Comparison of ENCODE assay signal across 11 cellular contexts in genomic region chr16:1980026-1980769, GRCh38. TPM values are rescaled to one million over a fixed set of nuclear protein-coding genes. Genes with fewer than 3 reads are reported as not detected.
A peak's percentile ranks its signal among the peaks of the same experiment; 100 is the strongest.
DNase-seq lines count a peak whose midpoint lies in the region; ATAC-seq, FAIRE-seq and TF ChIP-seq lines count a peak whose summit lies in the region.
"Had no signal": no experiment of that assay in that cellular context is flagged by ENCODE, and none has a peak within 500 bp of the region (broad histone marks: within the 10 kb centered on the region; RNA-seq: fewer than 3 reads in every experiment).

No MANE protein-coding gene starts in this region.

- CTCF ChIA-PET in endothelial cell of umbilical vein (lab: Charles Lee) = interaction anchor here (5.0 kb wide), 1 partner anchor 161 kb away, joined by 21 read pairs; no protein-coding TSS in a partner anchor

- no peak for FAIRE-seq in endothelial cell of umbilical vein (lab: Jason Lieb, UNC)
- no peak for FAIRE-seq in small intestine (lab: Jason Lieb, UNC)

- POLR2A ChIA-PET in endothelial cell of umbilical vein (lab: Charles Lee) = interaction anchor here (0.6 kb wide), 1 partner anchor 175 kb away, joined by 4 read pairs; the partner anchor contains the start of gene TRAF7

- no peaks in the 10 kb centered on the region for H3K9me3 ChIP-seq in endothelial cell of umbilical vein (replicated peaks; ENCODE audit: control insufficient read depth, insufficient read depth, low read length)
- H3K9me3 ChIP-seq in small intestine (ENCODE audit: control insufficient read depth, low read depth) = no peaks in the 10 kb centered on the region

- H3K36me3 Mint-ChIP-seq in activated CD4-positive, alpha-beta T cell treated with anti-CD3 and anti-CD28 coated beads, Interleukin-2, amount 10 ng/mL, durations not matched to agents 24 days and 14 days (ENCODE audit: low read depth) = peaks cover 20% of the 10 kb centered on the region

- H3K9me1 ChIP-seq in endothelial cell of umbilical vein (replicated peaks; ENCODE audit: control insufficient read depth, extremely low read depth, insufficient read depth, low read length) = no peaks in the 10 kb centered on the region

- H3K79me2 ChIP-seq in endothelial cell of umbilical vein (ENCODE audit: control insufficient read depth, insufficient read depth, low read length) = peaks cover 3% of the 10 kb centered on the region

- H3K27ac ChIP-seq in endothelial cell of umbilical vein (ENCODE audit: insufficient read depth, low read depth, low read length) = no peak overlapping the region
- peak overlapping the region; percentile 80 to 86 for H3K27ac ChIP-seq in small intestine (ENCODE audit: low read depth in 1 of 2, low read length in 1 of 2)

- 3 to 8% (median 5%) methylated on average over 47 to 53 of the region's 53 CpGs for WGBS in small intestine, 3 donors

- H3K4me1 Mint-ChIP-seq in activated CD4-positive, alpha-beta T cell treated with anti-CD3 and anti-CD28 coated beads, Interleukin-2, amount 10 ng/mL, durations not matched to agents 24 days and 14 days = peaks cover 5% of the 10 kb centered on the region

- H3K4me2 ChIP-seq in endothelial cell of umbilical vein (ENCODE audit: insufficient read depth, low read length) = no peak overlapping the region

- peaks cover 35 to 41% of the 10 kb centered on the region in 2 experiments for H3K27me3 ChIP-seq in endothelial cell of umbilical vein (ENCODE audit: control insufficient read depth in 2 of 2, insufficient read depth in 2 of 2, low read length in 2 of 2)
- H3K27me3 ChIP-seq in small intestine (ENCODE audit: control insufficient read depth in 2 of 2, insufficient read depth in 2 of 2, low read length in 2 of 2) = peaks cover 0 to 5% of the 10 kb centered on the region in 2 donors

- no peak overlapping the region for H3K9ac ChIP-seq in endothelial cell of umbilical vein (replicated peaks; ENCODE audit: extremely low read depth, insufficient read depth, low read length)

- ATAC-seq in HG02884 (IDR thresholded peaks at IDR 0.05; ENCODE audit: unreplicated experiment) = no peak
- ATAC-seq: sciatic nerve had no signal

- dilution Hi-C loops in endothelial cell of umbilical vein (cut with MboI; ENCODE audit: extremely low pct_ligation_motif_present, low sequenced_read_pairs) = no loop called here

- no peak overlapping the region for H3K27ac Mint-ChIP-seq in activated CD4-positive, alpha-beta T cell treated with anti-CD3 and anti-CD28 coated beads, Interleukin-2, amount 10 ng/mL, durations not matched to agents 24 days and 14 days

- TF ChIP-seq POLR2A in endothelial cell of umbilical vein (IDR thresholded peaks at IDR 0.05; ENCODE audit: low read depth, low read length) = no peak

- no peak overlapping the region for H3K4me3 Mint-ChIP-seq in activated CD4-positive, alpha-beta T cell treated with anti-CD3 and anti-CD28 coated beads, Interleukin-2, amount 10 ng/mL, durations not matched to agents 24 days and 14 days

- DNase-seq in activated CD4-positive, alpha-beta T cell treated with anti-CD3 and anti-CD28 coated beads, Interleukin-2, amount 10 ng/mL, durations not matched to agents 24 days and 14 days = peak; percentile 58
- DNase-seq in activated CD4-positive, alpha-beta T cell treated with anti-CD3 and anti-CD28 coated beads for 4 hours = no peak
- no peak for DNase-seq in endothelial cell of umbilical vein (ENCODE audit: low read depth, low spot score)
- peak; percentile 54 for DNase-seq in small intestine
- no peak for DNase-seq in RKO (ENCODE audit: low spot score)
- DNase-seq: aorta, KBM-7, NCI-H446 had no signal

- no peaks in the 10 kb centered on the region for H4K20me1 ChIP-seq in endothelial cell of umbilical vein (replicated peaks; ENCODE audit: control insufficient read depth, extremely low read depth, insufficient read depth, low read length)

- H3K4me1 ChIP-seq in endothelial cell of umbilical vein (ENCODE audit: control insufficient read depth, extremely low read depth, insufficient read depth, low read length) (peaks cover 13% of the 10 kb centered on the region), small intestine (ENCODE audit: control insufficient read depth in 2 of 2, insufficient read depth in 1 of 2, low read depth in 1 of 2, low read length in 1 of 2) (peaks cover 0 to 5% of the 10 kb centered on the region in 2 donors)

- H3K4me3 ChIP-seq in endothelial cell of umbilical vein (replicated peaks in 1 of 3; ENCODE audit: insufficient read depth in 1 of 3, low read depth in 1 of 3, low read length in 3 of 3) = no peak overlapping the region
- H3K4me3 ChIP-seq in small intestine (ENCODE audit: low read depth in 1 of 2, low read length in 2 of 2) = peak overlapping the region; percentile 6 to 9

- H2AFZ ChIP-seq in endothelial cell of umbilical vein (ENCODE audit: low read depth, low read length) = no peak overlapping the region

- no TSS peak for BruUV-seq in endothelial cell of umbilical vein (replicated peaks; lab: Mats Ljungman, UMichigan)

- TF ChIP-seq CTCF in endothelial cell of umbilical vein (IDR thresholded peaks at IDR 0.05; ENCODE audit: extremely low read depth in 1 of 2, insufficient read depth in 1 of 2, low read depth in 1 of 2, low read length in 2 of 2) = no peak

- H3K36me3 ChIP-seq in endothelial cell of umbilical vein (ENCODE audit: control insufficient read depth in 2 of 2, extremely low read depth in 1 of 2, insufficient read depth in 2 of 2, low read length in 2 of 2) = peaks cover 7 to 29% of the 10 kb centered on the region in 2 experiments
- no peaks in the 10 kb centered on the region for H3K36me3 ChIP-seq in small intestine (ENCODE audit: control insufficient read depth in 2 of 2, insufficient read depth in 2 of 2, low read length in 2 of 2)

- no peaks in the 10 kb centered on the region for H3K9me3 Mint-ChIP-seq in activated CD4-positive, alpha-beta T cell treated with anti-CD3 and anti-CD28 coated beads, Interleukin-2, amount 10 ng/mL, durations not matched to agents 24 days and 14 days

- H3K27me3 Mint-ChIP-seq in activated CD4-positive, alpha-beta T cell treated with anti-CD3 and anti-CD28 coated beads, Interleukin-2, amount 10 ng/mL, durations not matched to agents 24 days and 14 days = peaks cover 23% of the 10 kb centered on the region

- intact Hi-C loops in activated CD4-positive, alpha-beta T cell treated with anti-CD3 and anti-CD28 coated beads, Interleukin-2, amount 10 ng/mL, durations not matched to agents 24 days and 14 days (cut with micrococcal nuclease) = no loop called here
- intact Hi-C loops in endothelial cell of umbilical vein (cut with micrococcal nuclease) = no loop called here

RNA-seq across cellular contexts. Expression of gene NOXO1, which starts 1.1 kb away (rescaled TPM):
- total RNA-seq in activated CD4-positive, alpha-beta T cell treated with anti-CD3 and anti-CD28 coated beads, Interleukin-2, amount 10 ng/mL, durations not matched to agents 24 days and 14 days = 0.56 TPM in 1 of 2 replicates, not detected in the other
- total RNA-seq in endothelial cell of umbilical vein = 0.60 TPM in 1 of 2 replicates, not detected in the other
- polyA plus RNA-seq in endothelial cell of umbilical vein = 0.37 and 0.40 TPM in 2 replicates
- 0.17 TPM in 1 of 2 replicates, not detected in the other for polyA plus RNA-seq in endothelial cell of umbilical vein (2011; cell fraction: cytosol; rRNA removed)
- 1.7 and 2.0 TPM in 2 replicates for polyA plus RNA-seq in endothelial cell of umbilical vein (2011; cell fraction: nucleus; rRNA removed)
- polyA plus RNA-seq in endothelial cell of umbilical vein (2012) = 0.41 TPM in 1 of 2 replicates, not detected in the other
- 0.17 TPM in 1 of 2 replicates, not detected in the other for polyA minus RNA-seq in endothelial cell of umbilical vein
- polyA minus RNA-seq in endothelial cell of umbilical vein (2011; cell fraction: cytosol; rRNA and poly(A)+ RNA removed) = not detected
- not detected in 2 replicates for polyA minus RNA-seq in endothelial cell of umbilical vein (2011; cell fraction: nucleus; rRNA and poly(A)+ RNA removed)
- 10 to 100 TPM in 2 of 3 donors, 1 to 10 TPM in 1; 5.0 to 30.5 (median 16.5) TPM for polyA plus RNA-seq in small intestine
- total RNA-seq: aorta, sciatic nerve had no signal

RNA-seq across cellular contexts. Expression of gene GFER, which starts 3.8 kb away (rescaled TPM):
- total RNA-seq in activated CD4-positive, alpha-beta T cell treated with anti-CD3 and anti-CD28 coated beads, Interleukin-2, amount 10 ng/mL, durations not matched to agents 24 days and 14 days = 41.6 and 42.8 TPM in 2 replicates
- 29.9 and 30.5 TPM in 2 replicates for total RNA-seq in endothelial cell of umbilical vein
- polyA plus RNA-seq in endothelial cell of umbilical vein (13.7 and 26.0 TPM in 2 replicates), small intestine (100 to 1,000 TPM in 2 of 3 donors, 10 to 100 TPM in 1; 58.0 to 261 (median 131) TPM)
- polyA plus RNA-seq in endothelial cell of umbilical vein (2011; cell fraction: cytosol; rRNA removed) = 14.7 and 15.7 TPM in 2 replicates
- 9.8 and 11.5 TPM in 2 replicates for polyA plus RNA-seq in endothelial cell of umbilical vein (2011; cell fraction: nucleus; rRNA removed)
- 32.8 and 33.7 TPM in 2 replicates for polyA plus RNA-seq in endothelial cell of umbilical vein (2012)
- polyA minus RNA-seq in endothelial cell of umbilical vein = 6.6 and 10.7 TPM in 2 replicates
- polyA minus RNA-seq in endothelial cell of umbilical vein (2011; cell fraction: cytosol; rRNA and poly(A)+ RNA removed) = 25.2 TPM
- 4.5 and 7.2 TPM in 2 replicates for polyA minus RNA-seq in endothelial cell of umbilical vein (2011; cell fraction: nucleus; rRNA and poly(A)+ RNA removed)

RNA-seq across cellular contexts. Expression of gene TBL3, which starts 8.3 kb away (rescaled TPM):
- total RNA-seq in activated CD4-positive, alpha-beta T cell treated with anti-CD3 and anti-CD28 coated beads, Interleukin-2, amount 10 ng/mL, durations not matched to agents 24 days and 14 days = 81.4 and 87.5 TPM in 2 replicates
- total RNA-seq in endothelial cell of umbilical vein = 42.2 and 42.3 TPM in 2 replicates
- polyA plus RNA-seq in endothelial cell of umbilical vein (77.1 and 80.6 TPM in 2 replicates), small intestine (10 to 100 TPM; 45.4 to 49.7 (median 45.8) TPM)
- polyA plus RNA-seq in endothelial cell of umbilical vein (2011; cell fraction: cytosol; rRNA removed) = 41.0 and 51.3 TPM in 2 replicates
- polyA plus RNA-seq in endothelial cell of umbilical vein (2011; cell fraction: nucleus; rRNA removed) = 86.9 and 88.7 TPM in 2 replicates
- polyA plus RNA-seq in endothelial cell of umbilical vein (2012) = 41.6 and 49.8 TPM in 2 replicates
- polyA minus RNA-seq in endothelial cell of umbilical vein = 38.8 and 42.1 TPM in 2 replicates
- 53.1 TPM for polyA minus RNA-seq in endothelial cell of umbilical vein (2011; cell fraction: cytosol; rRNA and poly(A)+ RNA removed)
- polyA minus RNA-seq in endothelial cell of umbilical vein (2011; cell fraction: nucleus; rRNA and poly(A)+ RNA removed) = 17.1 and 27.7 TPM in 2 replicates

RNA-seq across cellular contexts. Expression of gene SYNGR3, which starts 9.6 kb away (rescaled TPM):
- total RNA-seq in activated CD4-positive, alpha-beta T cell treated with anti-CD3 and anti-CD28 coated beads, Interleukin-2, amount 10 ng/mL, durations not matched to agents 24 days and 14 days = 18.1 and 20.2 TPM in 2 replicates
- 0.81 and 0.95 TPM in 2 replicates for total RNA-seq in endothelial cell of umbilical vein
- polyA plus RNA-seq in endothelial cell of umbilical vein = 1.4 and 2.6 TPM in 2 replicates
- 0.97 and 1.4 TPM in 2 replicates for polyA plus RNA-seq in endothelial cell of umbilical vein (2011; cell fraction: cytosol; rRNA removed)
- polyA plus RNA-seq in endothelial cell of umbilical vein (2011; cell fraction: nucleus; rRNA removed) = 1.0 and 1.1 TPM in 2 replicates
- 0.54 and 1.7 TPM in 2 replicates for polyA plus RNA-seq in endothelial cell of umbilical vein (2012)
- polyA minus RNA-seq in endothelial cell of umbilical vein = 2.0 and 2.1 TPM in 2 replicates
- polyA minus RNA-seq in endothelial cell of umbilical vein (2011; cell fraction: cytosol; rRNA and poly(A)+ RNA removed) = 6.0 TPM
- 0.24 and 0.72 TPM in 2 replicates for polyA minus RNA-seq in endothelial cell of umbilical vein (2011; cell fraction: nucleus; rRNA and poly(A)+ RNA removed)
- polyA plus RNA-seq in small intestine = 1 to 10 TPM in 2 of 3 donors, under 1 TPM in 1; 0.45 to 5.4 (median 1.1) TPM

RNA-seq across cellular contexts. Expression of gene RNF151, which starts 13.5 kb away (rescaled TPM):
- 0.57 TPM in 1 of 2 replicates, not detected in the other for total RNA-seq in activated CD4-positive, alpha-beta T cell treated with anti-CD3 and anti-CD28 coated beads, Interleukin-2, amount 10 ng/mL, durations not matched to agents 24 days and 14 days
- total RNA-seq in endothelial cell of umbilical vein = not detected in 2 replicates
- polyA plus RNA-seq in endothelial cell of umbilical vein (not detected in 2 replicates), small intestine (under 1 TPM in 1 of 3 donors, not detected in 2; 0.18 TPM)
- not detected in 2 replicates for polyA plus RNA-seq in endothelial cell of umbilical vein (2011; cell fraction: cytosol; rRNA removed)
- polyA plus RNA-seq in endothelial cell of umbilical vein (2011; cell fraction: nucleus; rRNA removed) = not detected in 2 replicates
- polyA plus RNA-seq in endothelial cell of umbilical vein (2012) = not detected in 2 replicates
- polyA minus RNA-seq in endothelial cell of umbilical vein = not detected in 2 replicates
- polyA minus RNA-seq in endothelial cell of umbilical vein (2011; cell fraction: cytosol; rRNA and poly(A)+ RNA removed) = not detected
- not detected in 2 replicates for polyA minus RNA-seq in endothelial cell of umbilical vein (2011; cell fraction: nucleus; rRNA and poly(A)+ RNA removed)
- total RNA-seq: aorta, liver, sciatic nerve had no signal
- polyA plus RNA-seq: aorta, liver had no signal

Comparison
In these comparisons a context has a peak if more than half of its experiments do, and no peak if none do; other contexts are left out.
1. DNase-seq: peak in activated CD4-positive, alpha-beta T cell treated with anti-CD3 and anti-CD28 coated beads, Interleukin-2, amount 10 ng/mL, durations not matched to agents 24 days and 14 days (single experiment) and small intestine (single experiment); none in activated CD4-positive, alpha-beta T cell treated with anti-CD3 and anti-CD28 coated beads for 4 hours (0 of 2), endothelial cell of umbilical vein (single experiment) and RKO (single experiment).
2. H3K4me3 ChIP-seq: peak in small intestine (2 of 2); none in endothelial cell of umbilical vein (0 of 3).